Comparison of ENCODE assay signal across 9 cellular contexts in the genomic region with DNA sequence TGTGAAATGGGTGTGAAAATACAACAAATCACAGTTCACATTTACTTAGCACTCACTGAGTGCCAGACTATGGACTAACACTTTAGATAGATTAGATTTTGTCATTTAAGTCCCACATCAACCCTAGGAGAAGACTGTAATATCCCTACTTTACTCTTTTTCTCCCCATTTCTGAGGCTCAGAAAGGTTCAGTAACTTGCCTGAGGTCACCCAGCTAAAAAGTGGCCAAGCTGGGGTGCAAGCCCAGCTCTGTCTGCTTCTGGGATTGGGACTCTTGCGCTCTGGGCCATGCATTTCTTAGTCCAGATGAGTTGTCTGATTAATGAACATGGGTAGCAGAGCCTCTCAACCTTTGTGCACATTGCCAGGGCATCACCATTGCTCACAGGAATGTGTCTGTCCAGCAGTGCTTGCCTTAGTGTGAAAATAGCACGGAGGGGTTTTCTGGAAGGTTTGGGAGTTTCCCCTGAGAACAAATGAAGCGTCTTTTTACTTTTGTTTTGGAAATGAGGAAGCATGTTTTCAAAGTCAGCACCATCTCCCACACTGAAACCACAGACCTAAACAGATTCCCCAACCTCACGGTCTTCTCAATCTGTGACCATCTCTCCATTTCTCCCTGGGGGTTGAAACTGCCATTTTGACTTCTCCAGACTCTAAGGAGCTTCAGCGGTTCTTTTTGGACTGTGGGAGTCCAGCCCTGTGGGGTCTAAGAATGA. TPM values are rescaled to one million over a fixed set of nuclear protein-coding genes. Genes with fewer than 3 reads are reported as not detected.
DNase-seq lines count a peak whose midpoint lies in the region; ATAC-seq, FAIRE-seq and TF ChIP-seq lines count a peak whose summit lies in the region.
"Had no signal": no experiment of that assay in that cellular context is flagged by ENCODE, and none has a peak within 500 bp of the region (broad histone marks: within the 10 kb centered on the region; RNA-seq: fewer than 3 reads in every experiment).

No MANE protein-coding gene starts in this region.

- H3K4me3 Mint-ChIP-seq in CD14-positive monocyte = peak overlapping the region; percentile 32 to 67
- H3K4me3 Mint-ChIP-seq: activated T-cell treated with anti-CD3 and anti-CD28 coated beads, Interleukin-2, amount 50 U/mL, for 4 hours had no signal

- H3K27me3 ChIP-seq in H1 (replicated peaks in 1 of 4; ENCODE audit: control insufficient read depth in 3 of 4, extremely low read depth in 1 of 4, insufficient read depth in 3 of 4, low read length in 3 of 4) = no peaks in the 10 kb centered on the region
- no peaks in the 10 kb centered on the region for H3K27me3 ChIP-seq in smooth muscle cell (ENCODE audit: low read depth)

- H3K27ac ChIP-seq in H1 (ENCODE audit: low read depth, low read length) (no peak overlapping the region), smooth muscle cell (ENCODE audit: low read depth) (peak overlapping the region; percentile 92)

- H3K4me3 ChIP-seq in H1 (ENCODE audit: extremely low read depth in 1 of 4, insufficient read depth in 2 of 4, low read depth in 3 of 4, low read length in 4 of 4) = no peak overlapping the region
- no peak overlapping the region for H3K4me3 ChIP-seq in smooth muscle cell

- H3K4ac ChIP-seq in H1 (replicated peaks; ENCODE audit: insufficient read length, low read depth, low read length) = no peak overlapping the region

- CTCF ChIA-PET in H1 (lab: Charles Lee; ENCODE audit: partially characterized antibody) = interaction anchor here (0.7 to 1.5 kb wide), 4 partner anchors 18 to 71 kb away, joined by 3 to 4 read pairs (median 3); no protein-coding TSS in a partner anchor

- no peak overlapping the region for H2BK20ac ChIP-seq in H1 (ENCODE audit: low read length)

- H3K14ac ChIP-seq in H1 (ENCODE audit: insufficient read length) = no peak overlapping the region

- no peaks in the 10 kb centered on the region for H3K79me2 ChIP-seq in H1 (ENCODE audit: control insufficient read depth in 1 of 2, insufficient read depth in 2 of 2, low read length in 2 of 2)
- peaks cover 7% of the 10 kb centered on the region for H3K79me2 ChIP-seq in smooth muscle cell (ENCODE audit: low read depth)

- H3K4me2 ChIP-seq in H1 (ENCODE audit: insufficient read depth in 1 of 2, low read depth in 2 of 2, low read length in 2 of 2) (no peak overlapping the region), smooth muscle cell (peak overlapping the region; percentile 63)

- H2BK120ac ChIP-seq in H1 (replicated peaks; ENCODE audit: low read depth, low read length) = no peak overlapping the region

- H3K9ac ChIP-seq in H1 (replicated peaks in 1 of 4; ENCODE audit: extremely low read depth in 1 of 4, low read depth in 3 of 4, low read length in 3 of 4) (no peak overlapping the region), smooth muscle cell (ENCODE audit: low read depth) (peak overlapping the region; percentile 76)

- WGBS in H1 (ENCODE audit: extremely low coverage in 1 of 2, insufficient coverage in 1 of 2, insufficient read length in 1 of 2, insufficient replicate concordance in 2 of 2, low coverage in 1 of 2, low lambda C conversion rate in 2 of 2, missing lambda C conversion rate in 1 of 2), 2 experiments = 78% methylated on average over 5 of the region's 5 CpGs; no CpG with 5 or more reads in 1 of the 2 experiments
- 36% methylated on average over 5 of the region's 5 CpGs for WGBS in smooth muscle cell (ENCODE audit: low lambda C conversion rate)

- TF ChIP-seq CTCF in CD14-positive monocyte (IDR thresholded peaks at IDR 0.05) (no peak), GM20000 (IDR thresholded peaks at IDR 0.05; ENCODE audit: extremely low read depth, missing control alignments) (no peak), H1 (IDR thresholded peaks at IDR 0.05; ENCODE audit: control extremely low read depth in 1 of 3, insufficient read depth in 1 of 3, low read depth in 1 of 3, low read length in 3 of 3) (no peak), smooth muscle cell (IDR thresholded peaks at IDR 0.05; ENCODE audit: borderline replicate concordance, insufficient read depth, poor library complexity, severe bottlenecking) (no peak)

- peaks cover 26% of the 10 kb centered on the region for H3K4me1 Mint-ChIP-seq in CD14-positive monocyte

- H3K4me1 ChIP-seq in H1 (replicated peaks in 1 of 4; ENCODE audit: control insufficient read depth in 3 of 4, insufficient read depth in 4 of 4, low read length in 3 of 4) (peaks cover 2 to 14% (median 6%) of the 10 kb centered on the region in 4 experiments; a peak in 4 of 7 replicates), smooth muscle cell (ENCODE audit: low read depth) (peaks cover 47% of the 10 kb centered on the region)

- H4K8ac ChIP-seq in H1 (ENCODE audit: extremely low read depth, insufficient read depth, low read length) = no peak overlapping the region

- H3K18ac ChIP-seq in H1 (ENCODE audit: extremely low read depth, low read length) = no peak overlapping the region; the same call in 1 of the 2 replicates

- H3K56ac ChIP-seq in H1 (replicated peaks; ENCODE audit: insufficient read length, low read depth, low read length) = no peak overlapping the region

- peaks cover 18% of the 10 kb centered on the region for H3F3A ChIP-seq in smooth muscle cell (ENCODE audit: low read depth)

- H2AK5ac ChIP-seq in H1 (ENCODE audit: low read depth, low read length) = no peak overlapping the region

- H3K27me3 Mint-ChIP-seq in CD14-positive monocyte (ENCODE audit: low read depth in 3 of 3) = peaks cover 9 to 22% (median 12%) of the 10 kb centered on the region in 3 donors

- peak overlapping the region; percentile 88 to 97 (median 93) for H3K27ac Mint-ChIP-seq in CD14-positive monocyte

- H3K36me3 Mint-ChIP-seq in CD14-positive monocyte = peaks cover 0 to 2% of the 10 kb centered on the region in 2 donors

- H3K79me1 ChIP-seq in H1 (ENCODE audit: low read depth, low read length) = no peaks in the 10 kb centered on the region

- TF ChIP-seq POLR2A in H1 (IDR thresholded peaks at IDR 0.05; ENCODE audit: control extremely low read depth in 1 of 2, low read depth in 2 of 2, low read length in 2 of 2) = no peak

- H2AFZ ChIP-seq in H1 (ENCODE audit: low read length) = no peak overlapping the region
- H2AFZ ChIP-seq in smooth muscle cell (ENCODE audit: low read depth) = peak overlapping the region; percentile 41

- peak; percentile 44 for ATAC-seq in HG03575 (IDR thresholded peaks at IDR 0.05; ENCODE audit: extremely low read depth, insufficient number of reproducible peaks, low FRiP score, unreplicated experiment)

- TF ChIP-seq EP300 in H1 (IDR thresholded peaks at IDR 0.05; ENCODE audit: borderline replicate concordance in 1 of 2, low read depth in 2 of 2, low read length in 2 of 2) = no peak

- no peak overlapping the region for H2BK15ac ChIP-seq in H1 (ENCODE audit: low read length)

- H3K36me3 ChIP-seq in H1 (ENCODE audit: control insufficient read depth in 2 of 4, insufficient read depth in 4 of 4, low read length in 3 of 4) (peaks cover 0 to 3% (median 0%) of the 10 kb centered on the region in 4 experiments; a peak in 1 of 8 replicates), smooth muscle cell (ENCODE audit: low read depth) (no peaks in the 10 kb centered on the region)

- intact Hi-C loops in CD14-positive monocyte (cut with micrococcal nuclease) = no loop called here

- no peak overlapping the region for H2BK12ac ChIP-seq in H1 (ENCODE audit: low read depth, low read length)

- no peak for FAIRE-seq in H1 (lab: Jason Lieb, UNC)

- DNase-seq in CD14-positive monocyte (ENCODE audit: low spot score) = no peak
- DNase-seq in GM20000 (ENCODE audit: low spot score) = peak; percentile 49
- DNase-seq in H1 (ENCODE audit: low read depth in 1 of 2, low spot score in 2 of 2) = no peak
- DNase-seq in smooth muscle cell (lab: John Stamatoyannopoulos, UW; ENCODE audit: unreplicated experiment) = no peak
- no peak for DNase-seq in stimulated activated CD4-positive, alpha-beta T cell treated with anti-CD3 and anti-CD28 coated beads, Interleukin-15, amount 100 ng/mL, for 24 hours
- DNase-seq in LoVo (ENCODE audit: low spot score) = no peak
- no peak for DNase-seq in SHP77 (lab: John Stamatoyannopoulos, UW)
- DNase-seq: activated T-cell treated with anti-CD3 and anti-CD28 coated beads, Interleukin-2, amount 50 U/mL, for 4 hours had no signal

- no peak overlapping the region for H3K23ac ChIP-seq in H1 (ENCODE audit: insufficient read length)

- H3K9me3 ChIP-seq in H1 (ENCODE audit: insufficient read depth in 2 of 2, low read depth in 1 of 2, low read length in 1 of 2) (no peaks in the 10 kb centered on the region), smooth muscle cell (replicated peaks; ENCODE audit: low read depth) (no peaks in the 10 kb centered on the region)

- H3K9me3 Mint-ChIP-seq in CD14-positive monocyte = peaks cover 0 to 2% (median 0%) of the 10 kb centered on the region in 7 donors
- H3K9me3 Mint-ChIP-seq: activated T-cell treated with anti-CD3 and anti-CD28 coated beads, Interleukin-2, amount 50 U/mL, for 4 hours had no signal

- no peak overlapping the region for H2BK5ac ChIP-seq in H1 (ENCODE audit: low read depth, low read length)

- H4K5ac ChIP-seq in H1 (ENCODE audit: insufficient read length, low read depth, low read length) = no peak overlapping the region

- H4K20me1 ChIP-seq in H1 (replicated peaks in 1 of 2; ENCODE audit: control insufficient read depth in 1 of 2, insufficient read depth in 2 of 2, low read length in 2 of 2) = no peaks in the 10 kb centered on the region
- H4K20me1 ChIP-seq in smooth muscle cell (ENCODE audit: low read depth) = no peaks in the 10 kb centered on the region

- no peak for TF ChIP-seq RAD21 in H1 (IDR thresholded peaks at IDR 0.05 in 1 of 2, conservative IDR thresholded peaks at IDR 0.05 in 1 of 2; ENCODE audit: low read depth in 2 of 2, low read length in 2 of 2)

- no peak overlapping the region for H4K91ac ChIP-seq in H1 (replicated peaks; ENCODE audit: insufficient read length, low read length)

- no peaks in the 10 kb centered on the region for H3K23me2 ChIP-seq in H1 (ENCODE audit: low read depth, low read length)

- POLR2A ChIA-PET in H1 (lab: Charles Lee; ENCODE audit: partially characterized antibody) = no interaction called here

RNA-seq across cellular contexts. Expression of a gene that starts 31.9 kb away (rescaled TPM):
- 1 to 10 TPM in 1 of 2 donors, under 1 TPM in 1; 0.97 to 1.6 TPM for polyA plus RNA-seq in CD14-positive monocyte
- total RNA-seq in H1 (2021; fragmentation: NEBNext Ultra II Directional; extraction: Animal tissue kit (Norgen Biotek cat#: 25700)) = 36.9 and 37.8 TPM in 2 replicates
- 26.7 and 32.0 TPM in 2 replicates for polyA plus RNA-seq in H1 (2011; rRNA removed)
- 23.9 TPM for polyA plus RNA-seq in H1 (2011; cell fraction: cytosol; rRNA removed)
- 56.3 TPM for polyA plus RNA-seq in H1 (2011; cell fraction: nucleus; rRNA removed)
- 35.4 to 38.0 TPM (median 37.0 TPM) in 4 replicates for polyA plus RNA-seq in H1 (2012, experiment 1 of 2)
- 10.6 TPM for polyA plus RNA-seq in H1 (2012, experiment 2 of 2)
- 46.7 TPM for polyA plus RNA-seq in H1 (2013, experiment 1 of 2)
- 42.5 TPM for polyA plus RNA-seq in H1 (2013, experiment 2 of 2)
- 78.9 and 87.3 TPM in 2 replicates for polyA minus RNA-seq in H1 (2011; rRNA and poly(A)+ RNA removed)
- 24.7 TPM for polyA minus RNA-seq in H1 (2011; cell fraction: cytosol; rRNA and poly(A)+ RNA removed)
- 82.2 TPM for polyA minus RNA-seq in H1 (2011; cell fraction: nucleus; rRNA and poly(A)+ RNA removed)
- total RNA-seq in smooth muscle cell = 70.4 and 96.1 TPM in 2 replicates
- polyA plus RNA-seq in smooth muscle cell = 53.2 and 58.4 TPM in 2 replicates

Comparison
In these comparisons a context has a peak if more than half of its experiments do, and no peak if none do; other contexts are left out.
1. RNA of a gene that starts 31.9 kb away (polyA plus RNA-seq): 53.2 to 58.4 TPM in smooth muscle cell and 10.6 to 56.3 TPM in H1; 0.97 to 1.6 TPM in CD14-positive monocyte; every median in the first group is over 4 times any median in the second.